ENCODE assay signal across 1 cellular context in the genomic region with DNA sequence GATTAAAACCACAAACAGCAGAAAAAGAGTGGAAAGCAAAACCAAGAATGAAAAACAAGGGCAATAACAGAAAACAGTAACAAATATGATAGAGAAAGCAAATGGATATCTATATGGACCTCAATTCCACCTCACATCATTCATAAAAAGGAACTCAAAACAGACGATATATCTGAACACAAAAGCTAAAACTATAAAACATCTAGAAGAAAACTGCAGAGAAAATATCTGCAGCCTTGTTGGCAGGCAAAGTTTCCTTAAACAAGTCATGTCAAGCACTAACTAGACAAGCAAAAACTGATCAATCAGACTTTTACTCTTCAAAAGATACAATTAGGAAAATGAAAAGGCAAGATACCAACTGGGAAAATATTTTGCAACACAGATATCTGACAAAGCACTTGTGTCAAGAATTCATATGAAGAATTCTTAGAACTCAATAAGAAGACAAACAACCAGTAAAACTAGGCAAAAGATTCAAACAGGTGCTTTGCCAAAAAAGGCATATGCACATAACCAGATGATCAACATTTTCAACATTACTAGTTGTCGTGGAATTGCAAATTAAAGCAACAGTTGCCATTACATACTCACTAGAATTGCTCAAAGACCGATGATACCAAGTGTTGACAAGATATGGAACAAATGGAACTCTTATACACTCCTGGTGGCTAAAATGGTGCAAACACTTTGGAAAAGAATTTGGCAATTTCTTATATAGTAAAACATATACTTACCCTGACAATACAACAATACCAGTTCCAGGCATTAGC.
TF ChIP-seq lines count a peak whose summit lies in the region.

No MANE protein-coding gene starts in this region.

TF ChIP-seq in HepG2, 621 proteins besides CTCF, POLR2A, EP300 and RAD21:
- peak; percentile 92 for TF ChIP-seq ZNF7 (CRISPR knock-in tag; IDR thresholded peaks at IDR 0.05)
- no peak for TF ChIP-seq RFXANK (CRISPR knock-in tag; IDR thresholded peaks at IDR 0.05)
